ENCODE assay signal across 1 cellular context in genomic region chrX:7574325-7574724, GRCh38.
A peak's percentile ranks its signal among the peaks of the same experiment; 100 is the strongest.
TF ChIP-seq lines count a peak whose summit lies in the region.

No MANE protein-coding gene starts in this region.

TF ChIP-seq in GM23338, 12 proteins besides CTCF, POLR2A, EP300 and RAD21 (continued from another document):
- TF ChIP-seq REST (IDR thresholded peaks at IDR 0.05; ENCODE audit: unreplicated experiment) = peak; percentile 82
- no peak for TF ChIP-seq STAT1 (IDR thresholded peaks at IDR 0.05; ENCODE audit: unreplicated experiment)
- no peak for TF ChIP-seq ZNF114 (CRISPR knock-in tag; IDR thresholded peaks at IDR 0.05)
